Comparison of ENCODE assay signal across 19 cellular contexts in the genomic region with DNA sequence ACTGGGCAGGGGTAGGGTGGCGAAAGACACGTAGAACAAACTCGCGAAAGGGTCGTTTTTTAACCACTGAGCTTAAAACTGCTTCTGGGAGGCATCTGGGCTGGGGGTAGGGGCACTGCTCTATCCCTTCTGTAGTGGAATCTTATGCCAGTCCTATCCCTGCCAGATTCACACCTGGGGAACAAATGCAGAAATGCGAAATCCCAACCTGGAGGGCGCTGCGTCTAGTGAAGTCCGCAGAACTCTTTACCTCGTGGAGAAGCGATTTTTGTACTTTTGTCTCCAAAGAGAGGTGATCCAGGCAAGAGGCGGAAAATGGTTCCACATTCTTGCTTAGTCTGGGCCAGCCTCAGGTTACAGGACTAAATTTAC. TPM values are rescaled to one million over a fixed set of nuclear protein-coding genes. Genes with fewer than 3 reads are reported as not detected.
DNase-seq lines count a peak whose midpoint lies in the region; ATAC-seq and TF ChIP-seq lines count a peak whose summit lies in the region.
"Had no signal": no experiment of that assay in that cellular context is flagged by ENCODE, and none has a peak within 500 bp of the region (broad histone marks: within the 10 kb centered on the region; RNA-seq: fewer than 3 reads in every experiment).

No MANE protein-coding gene starts in this region.

- H3K27me3 Mint-ChIP-seq in CD8-positive, alpha-beta memory T cell = peaks cover 70 to 89% of the 10 kb centered on the region in 2 donors
- peaks cover 87% of the 10 kb centered on the region for H3K27me3 Mint-ChIP-seq in central memory CD8-positive, alpha-beta T cell
- H3K27me3 Mint-ChIP-seq in natural killer cell (ENCODE audit: low read depth in 2 of 2) = peaks cover 53 to 84% of the 10 kb centered on the region in 2 donors

- peaks cover 24 to 41% (median 30%) of the 10 kb centered on the region in 3 donors for H3K4me1 Mint-ChIP-seq in CD8-positive, alpha-beta memory T cell
- H3K4me1 Mint-ChIP-seq in central memory CD8-positive, alpha-beta T cell = peaks cover 19% of the 10 kb centered on the region
- H3K4me1 Mint-ChIP-seq in natural killer cell = peaks cover 23 to 29% of the 10 kb centered on the region in 2 donors

- H3K36me3 Mint-ChIP-seq in CD8-positive, alpha-beta memory T cell = no peaks in the 10 kb centered on the region
- H3K36me3 Mint-ChIP-seq in central memory CD8-positive, alpha-beta T cell (ENCODE audit: insufficient read depth) = peaks cover 9% of the 10 kb centered on the region
- peaks cover 15% of the 10 kb centered on the region for H3K36me3 Mint-ChIP-seq in natural killer cell

- no peak overlapping the region for H3K4me3 ChIP-seq in CD8-positive, alpha-beta memory T cell (ENCODE audit: low read length)
- H3K4me3 ChIP-seq: upper lobe of right lung had no signal

- H3K27ac ChIP-seq in CD8-positive, alpha-beta memory T cell (ENCODE audit: low read depth, low read length) = no peak overlapping the region
- H3K27ac ChIP-seq: foreskin keratinocyte, left ventricle myocardium inferior, upper lobe of right lung had no signal

- no peak for ATAC-seq in central memory CD8-positive, alpha-beta T cell (replicated peaks; ENCODE audit: extremely low read depth, poor library complexity, severe bottlenecking)
- ATAC-seq in natural killer cell (no peak), HG03139 (IDR thresholded peaks at IDR 0.05; ENCODE audit: unreplicated experiment) (no peak), HG02973 (IDR thresholded peaks at IDR 0.05; ENCODE audit: unreplicated experiment) (no peak)

- no peaks in the 10 kb centered on the region for H3K36me3 ChIP-seq in CD8-positive, alpha-beta memory T cell (ENCODE audit: insufficient read depth, low read length)
- H3K36me3 ChIP-seq: left ventricle myocardium inferior, upper lobe of right lung had no signal

- H3K27me3 ChIP-seq in CD8-positive, alpha-beta memory T cell (ENCODE audit: insufficient read depth, low read length, poor library complexity, severe bottlenecking) = peaks cover 56% of the 10 kb centered on the region

- in situ Hi-C loops in GM13977 (cut with MboI; ENCODE audit: low pct_unique_long_range_greater_than_20kb, low sequenced_read_pairs, unreplicated experiment) = no loop called here
- in situ Hi-C loops in GM13976 (cut with MboI; ENCODE audit: low sequenced_read_pairs, unreplicated experiment) = no loop called here

- no peak for DNase-seq in CD8-positive, alpha-beta memory T cell
- peak; percentile 39 for DNase-seq in GM13977 (ENCODE audit: low spot score)
- DNase-seq in central memory CD8-positive, alpha-beta T cell (ENCODE audit: low spot score in 2 of 2) = no peak
- DNase-seq in natural killer cell = no peak
- DNase-seq in GM13976 (ENCODE audit: low spot score) = no peak
- DNase-seq in posterior vena cava (ENCODE audit: low spot score) = no peak
- DNase-seq: activated CD4-positive, CD25-positive, alpha-beta regulatory T cell treated with anti-CD3 and anti-CD28 coated beads, Interleukin-2, amount 50 U/mL, for 72 hours; DMS153; foreskin keratinocyte; left ventricle myocardium inferior; MV-4-11; NCI-H2029 treated with DMSO at 0.1 percent for 48 hours; NCI-H524; SHP77 treated with DMSO at 0.1 percent for 48 hours; stimulated activated naive CD4-positive, alpha-beta T cell treated with Interleukin-2 at 50 U/mL for 16 hours; upper lobe of right lung had no signal

- H3K27ac Mint-ChIP-seq in CD8-positive, alpha-beta memory T cell = no peak overlapping the region
- no peak overlapping the region for H3K27ac Mint-ChIP-seq in central memory CD8-positive, alpha-beta T cell (ENCODE audit: low read depth)
- H3K27ac Mint-ChIP-seq in natural killer cell = no peak overlapping the region

- CTCF ChIA-PET in CD8-positive, alpha-beta memory T cell (lab: Charles Lee) = no interaction called here

- intact Hi-C loops in natural killer cell (cut with micrococcal nuclease) (no loop called here), posterior vena cava (cut with DNase I) (no loop called here)

- H3K4me3 Mint-ChIP-seq in CD8-positive, alpha-beta memory T cell = peak overlapping the region in 5 of 7 donors; percentile 2 to 44 (median 35)
- peak overlapping the region; percentile 37 for H3K4me3 Mint-ChIP-seq in central memory CD8-positive, alpha-beta T cell
- peak overlapping the region; percentile 63 for H3K4me3 Mint-ChIP-seq in natural killer cell

- no peaks in the 10 kb centered on the region for H3K9me3 ChIP-seq in CD8-positive, alpha-beta memory T cell (ENCODE audit: low read length)
- H3K9me3 ChIP-seq: left ventricle myocardium inferior, upper lobe of right lung had no signal

- POLR2A ChIA-PET in CD8-positive, alpha-beta memory T cell (lab: Charles Lee) = no interaction called here

- TF ChIP-seq CTCF in GM13977 (IDR thresholded peaks at IDR 0.05; ENCODE audit: extremely low read depth, insufficient read depth, missing control alignments) (no peak), natural killer cell (IDR thresholded peaks at IDR 0.05) (no peak), GM13976 (IDR thresholded peaks at IDR 0.05; ENCODE audit: borderline replicate concordance, control extremely low read depth, extremely low read depth, insufficient read depth, missing control alignments) (no peak)

- H3K9me3 Mint-ChIP-seq in CD8-positive, alpha-beta memory T cell = peaks cover 4 to 14% (median 12%) of the 10 kb centered on the region in 5 donors
- no peaks in the 10 kb centered on the region for H3K9me3 Mint-ChIP-seq in central memory CD8-positive, alpha-beta T cell
- no peaks in the 10 kb centered on the region for H3K9me3 Mint-ChIP-seq in natural killer cell

- peaks cover 9% of the 10 kb centered on the region for H3K4me1 ChIP-seq in CD8-positive, alpha-beta memory T cell (ENCODE audit: insufficient read depth, low read length)
- H3K4me1 ChIP-seq: foreskin keratinocyte, upper lobe of right lung had no signal

RNA-seq across cellular contexts. Expression of a gene that starts 10.3 kb away (rescaled TPM):
- total RNA-seq in CD8-positive, alpha-beta memory T cell = not detected
- not detected for polyA plus RNA-seq in CD8-positive, alpha-beta memory T cell
- total RNA-seq in natural killer cell (not detected), posterior vena cava (not detected)
- total RNA-seq: foreskin keratinocyte, left ventricle myocardium inferior, upper lobe of right lung had no signal
- polyA plus RNA-seq: BJ, foreskin keratinocyte had no signal
